In the genomic region with DNA sequence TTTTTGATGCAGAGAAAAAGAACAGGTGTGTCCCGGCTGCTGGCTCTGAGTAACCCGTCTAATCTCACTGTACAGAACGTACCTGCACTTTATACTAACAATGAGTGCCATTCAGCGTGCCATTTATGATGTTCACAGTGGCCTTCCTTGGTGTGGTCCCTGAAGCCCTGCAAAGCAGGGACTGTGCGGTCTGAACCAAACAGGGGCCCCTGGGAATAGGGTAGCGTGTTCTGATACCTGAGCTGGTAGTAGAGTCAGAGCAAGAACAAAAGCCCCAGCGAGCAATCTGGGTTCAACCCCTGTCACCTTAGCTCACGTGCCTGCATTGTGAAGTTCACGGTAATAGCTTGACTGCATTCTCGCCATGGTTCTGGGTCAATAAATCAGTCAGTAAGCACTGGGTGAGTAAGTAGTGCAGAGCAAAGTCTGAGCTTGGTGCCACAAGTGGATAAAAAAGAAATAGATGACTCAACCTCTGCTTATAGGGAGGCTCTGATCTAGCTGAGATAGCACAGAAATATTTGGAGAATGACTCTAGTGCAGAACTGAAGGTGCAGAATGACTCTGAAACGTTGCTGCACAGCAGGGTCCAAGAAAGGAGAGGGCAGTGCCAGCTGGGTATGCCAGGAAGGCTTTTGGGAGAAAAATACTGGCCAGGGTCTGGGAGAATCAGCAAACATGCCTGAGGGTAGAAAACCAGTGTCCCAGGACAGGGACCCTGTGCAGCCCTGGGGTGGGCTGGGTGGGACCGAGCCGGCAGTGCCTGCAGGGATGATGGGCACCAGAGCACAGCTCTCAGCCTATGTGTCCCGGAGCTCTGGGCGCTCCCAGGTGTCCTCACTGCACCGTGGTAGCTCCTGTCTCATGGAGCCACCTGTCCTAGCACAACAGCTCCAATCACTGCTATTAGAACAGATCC, we compare ENCODE assay signal across 1 cellular context.
TF ChIP-seq lines count a peak whose summit lies in the region.

No MANE protein-coding gene starts in this region.

TF ChIP-seq in GM23338, 12 proteins besides CTCF, POLR2A, EP300 and RAD21 (continued from another document):
- TF ChIP-seq, protein P1, sequence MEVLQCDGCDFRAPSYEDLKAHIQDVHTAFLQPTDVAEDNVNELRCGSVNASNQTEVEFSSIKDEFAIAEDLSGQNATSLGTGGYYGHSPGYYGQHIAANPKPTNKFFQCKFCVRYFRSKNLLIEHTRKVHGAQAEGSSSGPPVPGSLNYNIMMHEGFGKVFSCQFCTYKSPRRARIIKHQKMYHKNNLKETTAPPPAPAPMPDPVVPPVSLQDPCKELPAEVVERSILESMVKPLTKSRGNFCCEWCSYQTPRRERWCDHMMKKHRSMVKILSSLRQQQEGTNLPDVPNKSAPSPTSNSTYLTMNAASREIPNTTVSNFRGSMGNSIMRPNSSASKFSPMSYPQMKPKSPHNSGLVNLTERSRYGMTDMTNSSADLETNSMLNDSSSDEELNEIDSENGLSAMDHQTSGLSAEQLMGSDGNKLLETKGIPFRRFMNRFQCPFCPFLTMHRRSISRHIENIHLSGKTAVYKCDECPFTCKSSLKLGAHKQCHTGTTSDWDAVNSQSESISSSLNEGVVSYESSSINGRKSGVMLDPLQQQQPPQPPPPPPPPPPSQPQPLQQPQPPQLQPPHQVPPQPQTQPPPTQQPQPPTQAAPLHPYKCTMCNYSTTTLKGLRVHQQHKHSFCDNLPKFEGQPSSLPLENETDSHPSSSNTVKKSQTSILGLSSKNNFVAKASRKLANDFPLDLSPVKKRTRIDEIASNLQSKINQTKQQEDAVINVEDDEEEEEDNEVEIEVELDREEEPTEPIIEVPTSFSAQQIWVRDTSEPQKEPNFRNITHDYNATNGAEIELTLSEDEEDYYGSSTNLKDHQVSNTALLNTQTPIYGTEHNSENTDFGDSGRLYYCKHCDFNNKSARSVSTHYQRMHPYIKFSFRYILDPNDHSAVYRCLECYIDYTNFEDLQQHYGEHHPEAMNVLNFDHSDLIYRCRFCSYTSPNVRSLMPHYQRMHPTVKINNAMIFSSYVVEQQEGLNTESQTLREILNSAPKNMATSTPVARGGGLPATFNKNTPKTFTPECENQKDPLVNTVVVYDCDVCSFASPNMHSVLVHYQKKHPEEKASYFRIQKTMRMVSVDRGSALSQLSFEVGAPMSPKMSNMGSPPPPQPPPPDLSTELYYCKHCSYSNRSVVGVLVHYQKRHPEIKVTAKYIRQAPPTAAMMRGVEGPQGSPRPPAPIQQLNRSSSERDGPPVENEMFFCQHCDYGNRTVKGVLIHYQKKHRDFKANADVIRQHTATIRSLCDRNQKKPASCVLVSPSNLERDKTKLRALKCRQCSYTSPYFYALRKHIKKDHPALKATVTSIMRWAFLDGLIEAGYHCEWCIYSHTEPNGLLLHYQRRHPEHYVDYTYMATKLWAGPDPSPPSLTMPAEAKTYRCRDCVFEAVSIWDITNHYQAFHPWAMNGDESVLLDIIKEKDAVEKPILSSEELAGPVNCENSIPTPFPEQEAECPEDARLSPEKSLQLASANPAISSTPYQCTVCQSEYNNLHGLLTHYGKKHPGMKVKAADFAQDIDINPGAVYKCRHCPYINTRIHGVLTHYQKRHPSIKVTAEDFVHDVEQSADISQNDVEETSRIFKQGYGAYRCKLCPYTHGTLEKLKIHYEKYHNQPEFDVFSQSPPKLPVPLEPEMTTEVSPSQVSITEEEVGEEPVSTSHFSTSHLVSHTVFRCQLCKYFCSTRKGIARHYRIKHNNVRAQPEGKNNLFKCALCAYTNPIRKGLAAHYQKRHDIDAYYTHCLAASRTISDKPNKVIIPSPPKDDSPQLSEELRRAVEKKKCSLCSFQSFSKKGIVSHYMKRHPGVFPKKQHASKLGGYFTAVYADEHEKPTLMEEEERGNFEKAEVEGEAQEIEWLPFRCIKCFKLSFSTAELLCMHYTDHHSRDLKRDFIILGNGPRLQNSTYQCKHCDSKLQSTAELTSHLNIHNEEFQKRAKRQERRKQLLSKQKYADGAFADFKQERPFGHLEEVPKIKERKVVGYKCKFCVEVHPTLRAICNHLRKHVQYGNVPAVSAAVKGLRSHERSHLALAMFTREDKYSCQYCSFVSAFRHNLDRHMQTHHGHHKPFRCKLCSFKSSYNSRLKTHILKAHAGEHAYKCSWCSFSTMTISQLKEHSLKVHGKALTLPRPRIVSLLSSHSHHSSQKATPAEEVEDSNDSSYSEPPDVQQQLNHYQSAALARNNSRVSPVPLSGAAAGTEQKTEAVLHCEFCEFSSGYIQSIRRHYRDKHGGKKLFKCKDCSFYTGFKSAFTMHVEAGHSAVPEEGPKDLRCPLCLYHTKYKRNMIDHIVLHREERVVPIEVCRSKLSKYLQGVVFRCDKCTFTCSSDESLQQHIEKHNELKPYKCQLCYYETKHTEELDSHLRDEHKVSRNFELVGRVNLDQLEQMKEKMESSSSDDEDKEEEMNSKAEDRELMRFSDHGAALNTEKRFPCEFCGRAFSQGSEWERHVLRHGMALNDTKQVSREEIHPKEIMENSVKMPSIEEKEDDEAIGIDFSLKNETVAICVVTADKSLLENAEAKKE (CRISPR knock-in tag; IDR thresholded peaks at IDR 0.05): no peak
